Comparison of ENCODE assay signal across 8 cellular contexts in the genomic region with DNA sequence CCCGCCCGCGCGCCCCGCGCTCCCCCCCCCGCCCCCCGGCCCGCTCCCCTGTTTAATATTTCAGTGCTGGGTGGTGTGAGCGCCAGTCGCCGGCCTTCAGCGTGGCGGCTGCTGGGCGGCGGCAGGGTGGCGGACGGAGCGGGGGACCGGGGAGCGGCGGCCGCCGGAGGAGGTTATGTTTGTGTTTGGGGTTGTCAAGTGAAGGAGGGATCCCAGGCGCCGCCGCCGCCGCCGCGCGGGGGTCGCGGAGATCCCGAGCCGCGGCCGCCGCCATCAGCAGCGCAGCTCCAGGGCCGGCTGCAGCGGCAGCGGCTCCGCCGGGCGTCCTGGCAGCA. TPM values are rescaled to one million over a fixed set of nuclear protein-coding genes. Genes with fewer than 3 reads are reported as not detected.
A peak's percentile ranks its signal among the peaks of the same experiment; 100 is the strongest.
DNase-seq lines count a peak whose midpoint lies in the region; ATAC-seq and TF ChIP-seq lines count a peak whose summit lies in the region.

A gene (plus strand): TSS at position 82 of the 335 bp plus-strand sequence. CDS start 3,317 bp downstream, outside the sequence.

- peaks cover 3% of the 10 kb centered on the region for H3K36me3 ChIP-seq in CD8-positive, alpha-beta memory T cell (ENCODE audit: insufficient read depth, low read length)

- peaks cover 0 to 11% of the 10 kb centered on the region in 2 donors for H3K27me3 Mint-ChIP-seq in CD8-positive, alpha-beta memory T cell
- no peaks in the 10 kb centered on the region for H3K27me3 Mint-ChIP-seq in T-helper 2 cell treated with Interferon-gamma antibody and Interleukin-4, amounts not matched to agents 5 μg/mL and 100 μg/mL, for 36 hours (ENCODE audit: low read depth)
- H3K27me3 Mint-ChIP-seq in type B pancreatic cell: peaks cover 4% of the 10 kb centered on the region

- ATAC-seq in HG02763 (IDR thresholded peaks at IDR 0.05; ENCODE audit: unreplicated experiment) (peak; percentile 1), HG02884 (IDR thresholded peaks at IDR 0.05; ENCODE audit: unreplicated experiment) (no peak)

- peaks cover 1 to 31% (median 3%) of the 10 kb centered on the region in 3 donors for H3K36me3 Mint-ChIP-seq in CD8-positive, alpha-beta memory T cell
- peaks cover 32% of the 10 kb centered on the region for H3K36me3 Mint-ChIP-seq in T-helper 2 cell treated with Interferon-gamma antibody and Interleukin-4, amounts not matched to agents 5 μg/mL and 100 μg/mL, for 36 hours (ENCODE audit: low read depth)
- peaks cover 21% of the 10 kb centered on the region for H3K36me3 Mint-ChIP-seq in type B pancreatic cell

- TF ChIP-seq CTCF in epithelial cell of esophagus (IDR thresholded peaks at IDR 0.05; ENCODE audit: insufficient read depth, low read depth, low read length, missing control alignments) (no peak), type B pancreatic cell (conservative IDR thresholded peaks at IDR 0.05) (no peak)

- POLR2A ChIA-PET in CD8-positive, alpha-beta memory T cell (lab: Charles Lee): interaction anchor here (0.6 to 1.0 kb wide), 2 partner anchors 10 to 145 kb away, joined by 3 read pairs; no protein-coding TSS in a partner anchor

- peak within 1 kb of the TSS; percentile 94 to 99 (median 98) for H3K27ac Mint-ChIP-seq in CD8-positive, alpha-beta memory T cell
- H3K27ac Mint-ChIP-seq in T-helper 2 cell treated with Interferon-gamma antibody and Interleukin-4, amounts not matched to agents 5 μg/mL and 100 μg/mL, for 36 hours: peak within 1 kb of the TSS; percentile 99
- peak within 1 kb of the TSS; percentile 96 for H3K27ac Mint-ChIP-seq in type B pancreatic cell

- peak within 1 kb of the TSS; percentile 66 for H3K4me3 ChIP-seq in CD8-positive, alpha-beta memory T cell (ENCODE audit: low read length)
- H3K4me3 ChIP-seq in epithelial cell of esophagus (ENCODE audit: low read length): peak within 1 kb of the TSS; percentile 85

- peaks cover 32 to 66% (median 58%) of the 10 kb centered on the region in 3 donors for H3K4me1 Mint-ChIP-seq in CD8-positive, alpha-beta memory T cell
- H3K4me1 Mint-ChIP-seq in T-helper 2 cell treated with Interferon-gamma antibody and Interleukin-4, amounts not matched to agents 5 μg/mL and 100 μg/mL, for 36 hours (ENCODE audit: low read depth): peaks cover 55% of the 10 kb centered on the region
- peaks cover 32% of the 10 kb centered on the region for H3K4me1 Mint-ChIP-seq in type B pancreatic cell (ENCODE audit: unreplicated experiment)

- CTCF ChIA-PET in CD8-positive, alpha-beta memory T cell (lab: Charles Lee): no interaction called here

- peak in 1 of 5 donors; percentile 14 for DNase-seq in CD8-positive, alpha-beta memory T cell
- DNase-seq in T-helper 2 cell treated with Interferon-gamma antibody and Interleukin-4, amounts not matched to agents 5 μg/mL and 100 μg/mL, for 36 hours (ENCODE audit: low spot score): no peak
- DNase-seq in epithelial cell of esophagus (ENCODE audit: low read depth) (no peak), mucosa of gallbladder (ENCODE audit: low spot score) (no peak), type B pancreatic cell (ENCODE audit: extremely low spot score, unreplicated experiment) (peak; percentile 74), NOMO-1 treated with DMSO at 0.1 percent for 48 hours (lab: John Stamatoyannopoulos, UW; ENCODE audit: unreplicated experiment) (no peak)

- H3K4me3 Mint-ChIP-seq in CD8-positive, alpha-beta memory T cell: peak within 1 kb of the TSS; percentile 96 to 100 (median 98)
- H3K4me3 Mint-ChIP-seq in T-helper 2 cell treated with Interferon-gamma antibody and Interleukin-4, amounts not matched to agents 5 μg/mL and 100 μg/mL, for 36 hours: peak within 1 kb of the TSS; percentile 98
- H3K4me3 Mint-ChIP-seq in type B pancreatic cell: peak within 1 kb of the TSS; percentile 91

- no peaks in the 10 kb centered on the region for H3K9me3 Mint-ChIP-seq in CD8-positive, alpha-beta memory T cell
- peaks cover 14% of the 10 kb centered on the region for H3K9me3 Mint-ChIP-seq in T-helper 2 cell treated with Interferon-gamma antibody and Interleukin-4, amounts not matched to agents 5 μg/mL and 100 μg/mL, for 36 hours
- H3K9me3 Mint-ChIP-seq in type B pancreatic cell: peaks cover 7% of the 10 kb centered on the region

- H3K27ac ChIP-seq in CD8-positive, alpha-beta memory T cell (ENCODE audit: low read depth, low read length): peak within 1 kb of the TSS; percentile 51

- H3K9me3 ChIP-seq in CD8-positive, alpha-beta memory T cell (ENCODE audit: low read length): no peaks in the 10 kb centered on the region

- peaks cover 35% of the 10 kb centered on the region for H3K4me1 ChIP-seq in CD8-positive, alpha-beta memory T cell (ENCODE audit: insufficient read depth, low read length)

- H3K27me3 ChIP-seq in CD8-positive, alpha-beta memory T cell (ENCODE audit: insufficient read depth, low read length, poor library complexity, severe bottlenecking): no peaks in the 10 kb centered on the region

RNA-seq across cellular contexts. Expression of the gene that starts here (rescaled TPM):
- total RNA-seq in CD8-positive, alpha-beta memory T cell: 10 to 100 TPM; 33.5 to 37.1 TPM
- 2.8 TPM for polyA plus RNA-seq in CD8-positive, alpha-beta memory T cell
- total RNA-seq in mucosa of gallbladder (15.2 TPM), type B pancreatic cell (ENCODE audit: low replicate concordance) (37.4 and 52.3 TPM in 2 replicates)
